ENCODE assay signal across 8 cellular contexts in genomic region chr11:75815345-75815983, GRCh38. TPM values are rescaled to one million over a fixed set of nuclear protein-coding genes. Genes with fewer than 3 reads are reported as not detected.
A peak's percentile ranks its signal among the peaks of the same experiment; 100 is the strongest.
DNase-seq lines count a peak whose midpoint lies in the region; ATAC-seq and TF ChIP-seq lines count a peak whose summit lies in the region.

No MANE protein-coding gene starts in this region.

- CTCF ChIA-PET in AG04450 (lab: Charles Lee): interaction anchor here (0.6 kb wide), 1 partner anchor 51 kb away, joined by 3 read pairs; no protein-coding TSS in a partner anchor

- no peaks in the 10 kb centered on the region for H3K36me3 Mint-ChIP-seq in T-helper 1 cell treated with Interleukin-12 subunit alpha and Interleukin-12 subunit beta and Interleukin-4 antibody, amounts not matched to agents 30 μg/mL and 1 μg/mL, for 36 hours (ENCODE audit: low read depth)

- H3K27me3 ChIP-seq in AG04450 (ENCODE audit: control insufficient read depth, insufficient read depth, low read length): peaks cover 2% of the 10 kb centered on the region

- 2% methylated on average over 29 to 38 of the region's 57 CpGs for whole genome bisulfite sequencing in lower leg skin, 2 donors

- POLR2A ChIA-PET in AG04450 (lab: Yijun Ruan, JAX): no interaction called here

- no peaks in the 10 kb centered on the region for H3K9me3 Mint-ChIP-seq in T-helper 1 cell treated with Interleukin-12 subunit alpha and Interleukin-12 subunit beta and Interleukin-4 antibody, amounts not matched to agents 30 μg/mL and 1 μg/mL, for 36 hours

- H3K27ac ChIP-seq in AG04450 (ENCODE audit: low read depth, low read length): no peak overlapping the region

- intact Hi-C loops in lower leg skin (cut with DNase I; ENCODE audit: low total_unique reads): no loop called here

- TF ChIP-seq CTCF in AG04450 (IDR thresholded peaks at IDR 0.05; ENCODE audit: low read depth, low read length) (no peak), choroid plexus epithelial cell (conservative IDR thresholded peaks at IDR 0.05; ENCODE audit: low read depth, low read length) (no peak), lower leg skin (IDR thresholded peaks at IDR 0.05) (no peak)

- DNase-seq in AG04450 (ENCODE audit: low read depth, low spot score) (no peak), choroid plexus epithelial cell (ENCODE audit: low read depth) (peak; percentile 37), lower leg skin (ENCODE audit: low spot score in 2 of 2) (peak; percentile 18 to 90), GM03348 (ENCODE audit: low spot score) (no peak)
- DNase-seq in stimulated activated CD8-positive, alpha-beta memory T cell treated with anti-CD3 and anti-CD28 coated beads, Interleukin-7, amount 100 ng/mL, for 1 hour (ENCODE audit: low read depth in 2 of 2): peak; percentile 2 to 9

- H3K27me3 Mint-ChIP-seq in T-helper 1 cell treated with Interleukin-12 subunit alpha and Interleukin-12 subunit beta and Interleukin-4 antibody, amounts not matched to agents 30 μg/mL and 1 μg/mL, for 36 hours (ENCODE audit: low read depth): peaks cover 5% of the 10 kb centered on the region

- ATAC-seq in GM19023 (IDR thresholded peaks at IDR 0.05; ENCODE audit: unreplicated experiment) (peak; percentile 24), HG03354 (IDR thresholded peaks at IDR 0.05; ENCODE audit: poor library complexity, severe bottlenecking, unreplicated experiment) (peak; percentile 18)

- peaks cover 12% of the 10 kb centered on the region for H3K4me1 Mint-ChIP-seq in T-helper 1 cell treated with Interleukin-12 subunit alpha and Interleukin-12 subunit beta and Interleukin-4 antibody, amounts not matched to agents 30 μg/mL and 1 μg/mL, for 36 hours (ENCODE audit: low read depth)

- no peak for TF ChIP-seq POLR2A in lower leg skin (IDR thresholded peaks at IDR 0.05)

- no peaks in the 10 kb centered on the region; the same call in 1 of the 2 replicates for H3K9me3 ChIP-seq in AG04450 (ENCODE audit: control insufficient read depth, insufficient read depth, low read length)

- H3K4me3 ChIP-seq in AG04450 (ENCODE audit: low read depth, low read length) (peak overlapping the region; percentile 79), choroid plexus epithelial cell (ENCODE audit: low read depth, low read length) (peak overlapping the region; percentile 85), lower leg skin (ENCODE audit: low read depth, poor library complexity, severe bottlenecking) (peak overlapping the region; percentile 76)

- peak overlapping the region; percentile 82 for H3K4me3 Mint-ChIP-seq in T-helper 1 cell treated with Interleukin-12 subunit alpha and Interleukin-12 subunit beta and Interleukin-4 antibody, amounts not matched to agents 30 μg/mL and 1 μg/mL, for 36 hours

- peak overlapping the region; percentile 81 for H3K27ac Mint-ChIP-seq in T-helper 1 cell treated with Interleukin-12 subunit alpha and Interleukin-12 subunit beta and Interleukin-4 antibody, amounts not matched to agents 30 μg/mL and 1 μg/mL, for 36 hours

RNA-seq across cellular contexts. Expression of gene UVRAG, which starts 0.5 kb away (rescaled TPM):
- polyA plus RNA-seq in AG04450 (2011; rRNA removed): 8.9 and 11.6 TPM in 2 replicates
- polyA minus RNA-seq in AG04450 (2011; rRNA and poly(A)+ RNA removed): 10.0 and 14.8 TPM in 2 replicates
- total RNA-seq in lower leg skin: 10 to 100 TPM; 14.6 to 28.0 (median 20.7) TPM

RNA-seq across cellular contexts. Expression of gene DGAT2, which starts 46.9 kb away (rescaled TPM):
- 0.43 and 0.56 TPM in 2 replicates for polyA plus RNA-seq in AG04450 (2011; rRNA removed)
- 0.14 and 0.87 TPM in 2 replicates for polyA minus RNA-seq in AG04450 (2011; rRNA and poly(A)+ RNA removed)
- 100 to 1,000 TPM; 160 to 545 (median 289) TPM for total RNA-seq in lower leg skin

Comparison
In these comparisons a context has a peak if more than half of its experiments do, and no peak if none do; other contexts are left out.
1. DNase-seq: peak in choroid plexus epithelial cell (single experiment), lower leg skin (2 of 2) and stimulated activated CD8-positive, alpha-beta memory T cell treated with anti-CD3 and anti-CD28 coated beads, Interleukin-7, amount 100 ng/mL, for 1 hour (2 of 2); none in AG04450 (single experiment) and GM03348 (single experiment).
2. Peak in every context shown above with its lines, with median percentiles within 50 percentile points of each other: H3K4me3 ChIP-seq.